ENCODE assay signal across 13 cellular contexts in genomic region chr11:108340958-108341357, GRCh38.
A peak's percentile ranks its signal among the peaks of the same experiment; 100 is the strongest.
DNase-seq lines count a peak whose midpoint lies in the region; ATAC-seq, FAIRE-seq and TF ChIP-seq lines count a peak whose summit lies in the region.
"Had no signal": no experiment of that assay in that cellular context is flagged by ENCODE, and none has a peak within 500 bp of the region (broad histone marks: within the 10 kb centered on the region; RNA-seq: fewer than 3 reads in every experiment).

No MANE protein-coding gene starts in this region.

- H3K4me3 ChIP-seq in Caco-2 (ENCODE audit: low read depth, low read length) (no peak overlapping the region), body of pancreas (no peak overlapping the region), HepG2 (replicated peaks in 1 of 3; ENCODE audit: insufficient read depth in 1 of 3, low read depth in 2 of 3, low read length in 3 of 3) (no peak overlapping the region), BE2C (ENCODE audit: low read depth, low read length) (no peak overlapping the region)
- H3K4me3 ChIP-seq: adrenal gland, smooth muscle cell had no signal

- peaks cover 13% of the 10 kb centered on the region for H3K36me3 Mint-ChIP-seq in Caco-2 (ENCODE audit: insufficient read depth, unreplicated experiment)

- no peak overlapping the region for H2AFZ ChIP-seq in HepG2 (ENCODE audit: low read length)

- H3K9me3 ChIP-seq in Caco-2 (no peaks in the 10 kb centered on the region), body of pancreas (no peaks in the 10 kb centered on the region), HepG2 (ENCODE audit: low read length) (no peaks in the 10 kb centered on the region), BE2C (no peaks in the 10 kb centered on the region)
- H3K9me3 ChIP-seq: adrenal gland had no signal

- intact Hi-C loops in Caco-2 (cut with micrococcal nuclease; ENCODE audit: unreplicated experiment) (loop anchor here (1.0 to 5.0 kb wide), 4 partner anchors 25 to 306 kb away; partner anchors contain the start of genes ATM, C11orf65 and NPAT), body of pancreas (cut with DNase I) (no loop called here), HepG2 (cut with micrococcal nuclease; ENCODE audit: unreplicated experiment) (no loop called here)

- peak; percentile 87 to 88 for DNase-seq in Caco-2
- DNase-seq in HuH-7 (ENCODE audit: low spot score), result peak; percentile 11
- no peak for DNase-seq in body of pancreas
- peak; percentile 62 for DNase-seq in HepG2 (ENCODE audit: low spot score)
- no peak for DNase-seq in NCI-H1105 treated with DMSO at 0.1 percent for 48 hours (lab: John Stamatoyannopoulos, UW)
- DNase-seq in NCI-H748 (lab: John Stamatoyannopoulos, UW; ENCODE audit: unreplicated experiment), result no peak
- no peak for DNase-seq in cerebellar cortex (ENCODE audit: low spot score)
- DNase-seq in BE2C, result no peak
- DNase-seq: activated CD4-positive, alpha-beta T cell treated with anti-CD3 and anti-CD28 coated beads, Interleukin-2, amount 50 U/mL, for 4 hours; adrenal gland; effector CD8-positive, alpha-beta T cell; HFFc6 had no signal

- FAIRE-seq in HepG2 (lab: Jason Lieb, UNC), result no peak

- H3K4me3 Mint-ChIP-seq in Caco-2 (ENCODE audit: unreplicated experiment), result peak overlapping the region; percentile 4
- H3K4me3 Mint-ChIP-seq: HFFc6 had no signal

- H3K27me3 Mint-ChIP-seq in Caco-2 (ENCODE audit: insufficient read depth, unreplicated experiment), result no peaks in the 10 kb centered on the region

- no peak for TF ChIP-seq CTCF in Caco-2 (IDR thresholded peaks at IDR 0.05; ENCODE audit: insufficient read depth in 1 of 2, low read depth in 1 of 2, low read length in 1 of 2, severe bottlenecking in 1 of 2, unreplicated experiment in 1 of 2)
- TF ChIP-seq CTCF in body of pancreas (IDR thresholded peaks at IDR 0.05), result no peak
- TF ChIP-seq CTCF in HepG2 (CRISPR knock-in tag; IDR thresholded peaks at IDR 0.05), result no peak
- TF ChIP-seq CTCF in BE2C (IDR thresholded peaks at IDR 0.05; ENCODE audit: low read depth, low read length), result no peak

- WGBS in body of pancreas, 2 donors, result 97 to 100% methylated on average over 1 of the region's 1 CpG
- 97% methylated on average over 1 of the region's 1 CpG for WGBS in HepG2 (ENCODE audit: low lambda C conversion rate)

- H3K36me3 ChIP-seq in Caco-2 (ENCODE audit: control insufficient read depth, insufficient read depth, low read length) (no peaks in the 10 kb centered on the region), body of pancreas (replicated peaks in 1 of 2; ENCODE audit: insufficient read depth in 1 of 2, low read depth in 2 of 2) (peaks cover 0 to 6% of the 10 kb centered on the region in 2 donors), HepG2 (replicated peaks in 1 of 2; ENCODE audit: control insufficient read depth in 1 of 2, insufficient read depth in 2 of 2, low read length in 2 of 2) (peaks cover 3 to 12% of the 10 kb centered on the region in 2 experiments; a peak in 1 of 5 replicates), BE2C (peaks cover 17% of the 10 kb centered on the region)

- TF ChIP-seq POLR2A in body of pancreas (IDR thresholded peaks at IDR 0.05) (no peak), HepG2 (IDR thresholded peaks at IDR 0.05; ENCODE audit: insufficient read depth in 1 of 2, low read depth in 2 of 2, low read length in 2 of 2) (no peak)

- H3K4me1 ChIP-seq in Caco-2 (peaks cover 19% of the 10 kb centered on the region), body of pancreas (peaks cover 3% of the 10 kb centered on the region), HepG2 (ENCODE audit: insufficient read depth, low read length) (no peaks in the 10 kb centered on the region), BE2C (no peaks in the 10 kb centered on the region)
- H3K4me1 ChIP-seq: adrenal gland had no signal

- H3K9ac ChIP-seq in HepG2 (ENCODE audit: insufficient read depth, low read depth, low read length), result no peak overlapping the region

- no peaks in the 10 kb centered on the region for H3K79me2 ChIP-seq in HepG2 (ENCODE audit: insufficient read depth, low read length)

- H3K27me3 ChIP-seq in Caco-2 (replicated peaks; ENCODE audit: control insufficient read depth, insufficient read depth, low read length), result no peaks in the 10 kb centered on the region
- H3K27me3 ChIP-seq in body of pancreas, result no peaks in the 10 kb centered on the region
- H3K27me3 ChIP-seq in HepG2 (ENCODE audit: control insufficient read depth in 1 of 2, insufficient read depth in 2 of 2, low read length in 2 of 2), result no peaks in the 10 kb centered on the region
- no peaks in the 10 kb centered on the region for H3K27me3 ChIP-seq in BE2C
- H3K27me3 ChIP-seq: adrenal gland had no signal

- peaks cover 16% of the 10 kb centered on the region for H3K4me1 Mint-ChIP-seq in Caco-2 (ENCODE audit: low read depth, unreplicated experiment)

- ATAC-seq in body of pancreas (peak; percentile 53), HepG2 (peak; percentile 87)

- BruUV-seq in Caco-2 (replicated peaks; lab: Mats Ljungman, UMichigan) (no TSS peak), HepG2 (replicated peaks; lab: Mats Ljungman, UMichigan) (no TSS peak)

- POLR2A ChIA-PET in Caco-2 (lab: Charles Lee), result no interaction called here
- POLR2A ChIA-PET in HepG2 (lab: Yijun Ruan, JAX), result no interaction called here

- TF ChIP-seq RAD21 in HepG2 (CRISPR knock-in tag; IDR thresholded peaks at IDR 0.05), result no peak

- in situ Hi-C loops in HepG2 (cut with HindIII; ENCODE audit: extremely low pct_ligation_motif_present, low pct_unique_long_range_greater_than_20kb), result no loop called here

- TF ChIP-seq EP300 in HepG2 (IDR thresholded peaks at IDR 0.05; ENCODE audit: low read depth in 2 of 2, low read length in 2 of 2), result no peak
- no peak for TF ChIP-seq EP300 in HepG2 (CRISPR knock-in tag; IDR thresholded peaks at IDR 0.05; ENCODE audit: borderline replicate concordance)

- CTCF ChIA-PET in Caco-2 (lab: Charles Lee) (no interaction called here), HepG2 (lab: Yijun Ruan, JAX; ENCODE audit: low intra/inter-chr PET ratio, low total read pairs) (no interaction called here)

- no peak overlapping the region for H3K4me2 ChIP-seq in HepG2 (ENCODE audit: low read depth, low read length)
- H3K4me2 ChIP-seq: smooth muscle cell had no signal

- H3K27ac ChIP-seq in body of pancreas (no peak overlapping the region), HepG2 (ENCODE audit: extremely low read length, insufficient read depth, low read length) (no peak overlapping the region)
- H3K27ac ChIP-seq: adrenal gland had no signal

- H4K20me1 ChIP-seq in HepG2 (ENCODE audit: insufficient read depth, low read length), result no peaks in the 10 kb centered on the region

- H3K27ac Mint-ChIP-seq in Caco-2 (ENCODE audit: unreplicated experiment), result peak overlapping the region; percentile 1
- H3K27ac Mint-ChIP-seq: HFFc6 had no signal

- no peaks in the 10 kb centered on the region for H3K9me3 Mint-ChIP-seq in Caco-2 (ENCODE audit: unreplicated experiment)
- H3K9me3 Mint-ChIP-seq: HFFc6 had no signal

TF ChIP-seq in HepG2, 621 proteins besides CTCF, POLR2A, EP300 and RAD21 (continues in another document):
- TF ChIP-seq USF2 (IDR thresholded peaks at IDR 0.05; ENCODE audit: low read depth, low read length), result 0 out of 2 replicates have a peak, but pooled peaks have one; percentile 28
- no peak for TF ChIP-seq USF2 (CRISPR knock-in tag; IDR thresholded peaks at IDR 0.05; ENCODE audit: borderline replicate concordance)
- no peak for TF ChIP-seq ELF3 (CRISPR knock-in tag; IDR thresholded peaks at IDR 0.05)
- TF ChIP-seq JUNB (CRISPR knock-in tag; IDR thresholded peaks at IDR 0.05; ENCODE audit: borderline replicate concordance), result peak; percentile 73; the same call in 1 of the 2 replicates
- TF ChIP-seq FOSL1 (CRISPR knock-in tag; IDR thresholded peaks at IDR 0.05; ENCODE audit: borderline replicate concordance), result peak; percentile 80
- TF ChIP-seq, protein P1, sequence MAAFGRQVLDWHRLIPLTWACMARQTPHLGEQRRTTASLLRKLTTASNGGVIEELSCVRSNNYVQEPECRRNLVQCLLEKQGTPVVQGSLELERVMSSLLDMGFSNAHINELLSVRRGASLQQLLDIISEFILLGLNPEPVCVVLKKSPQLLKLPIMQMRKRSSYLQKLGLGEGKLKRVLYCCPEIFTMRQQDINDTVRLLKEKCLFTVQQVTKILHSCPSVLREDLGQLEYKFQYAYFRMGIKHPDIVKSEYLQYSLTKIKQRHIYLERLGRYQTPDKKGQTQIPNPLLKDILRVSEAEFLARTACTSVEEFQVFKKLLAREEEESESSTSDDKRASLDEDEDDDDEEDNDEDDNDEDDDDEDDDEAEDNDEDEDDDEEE (CRISPR knock-in tag; IDR thresholded peaks at IDR 0.05), result no peak
- peak; percentile 84 for TF ChIP-seq TFE3 (CRISPR knock-in tag; IDR thresholded peaks at IDR 0.05)
- no peak for TF ChIP-seq ZNF441 (CRISPR knock-in tag; IDR thresholded peaks at IDR 0.05; ENCODE audit: borderline replicate concordance)
- 0 out of 2 replicates have a peak, but pooled peaks have one; percentile 58 for TF ChIP-seq CEBPG (CRISPR knock-in tag; IDR thresholded peaks at IDR 0.05)
- no peak for TF ChIP-seq ZNF569 (CRISPR knock-in tag; IDR thresholded peaks at IDR 0.05; ENCODE audit: borderline replicate concordance)

Comparison
In these comparisons a context has a peak if more than half of its experiments do, and no peak if none do; other contexts are left out.
1. DNase-seq: peak in Caco-2 (2 of 2), HuH-7 (single experiment) and HepG2 (single experiment); none in body of pancreas (0 of 4), NCI-H1105 treated with DMSO at 0.1 percent for 48 hours (single experiment), NCI-H748 (single experiment), cerebellar cortex (single experiment) and BE2C (single experiment).